27 cellular contexts compared by ENCODE assay signal in the genomic region with DNA sequence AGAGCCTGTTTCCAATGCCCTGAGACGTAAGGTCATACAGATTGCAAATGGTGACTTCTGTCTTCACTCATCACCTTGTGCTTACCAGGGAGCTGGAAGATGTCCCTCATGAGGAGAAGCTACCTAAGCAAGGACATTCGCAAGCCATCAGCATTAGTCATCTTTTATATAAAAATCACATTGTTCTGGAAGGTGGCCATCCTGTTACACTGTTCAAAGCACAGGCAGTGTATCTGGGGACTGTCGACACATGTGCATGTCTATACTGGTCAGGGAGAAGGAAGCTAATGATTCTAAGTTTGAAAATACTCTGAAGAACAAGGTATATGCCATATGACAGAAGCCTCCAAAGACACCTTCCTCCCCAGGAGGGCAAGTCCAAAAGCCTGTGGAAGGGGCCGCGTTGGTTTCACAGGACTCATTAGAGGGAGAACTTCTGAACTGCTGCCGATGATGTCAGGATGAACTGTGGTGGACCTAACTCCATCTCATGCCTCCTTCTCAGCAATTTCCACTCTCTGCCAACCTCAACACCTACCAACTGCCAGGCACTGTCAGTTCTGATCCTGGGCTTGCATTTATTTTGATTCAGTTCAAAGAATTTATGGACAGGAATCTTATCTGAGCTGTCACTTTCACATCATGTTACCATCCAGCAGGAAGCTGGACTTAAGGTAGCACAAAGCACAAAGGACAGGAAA. TPM values are rescaled to one million over a fixed set of nuclear protein-coding genes. Genes with fewer than 3 reads are reported as not detected.
"Had no signal": no experiment of that assay in that cellular context is flagged by ENCODE, and none has a peak within 500 bp of the region (broad histone marks: within the 10 kb centered on the region; RNA-seq: fewer than 3 reads in every experiment).

No MANE protein-coding gene starts in this region.

- H3K36me3 ChIP-seq: breast epithelium, WERI-Rb-1 had no signal

- H3K4me1 ChIP-seq: breast epithelium had no signal

- H2AFZ ChIP-seq: PC-9 had no signal

- ATAC-seq: activated CD4-positive, alpha-beta T cell treated with anti-CD3 and anti-CD28 coated beads for 36 hours; activated T-cell treated with anti-CD3 and anti-CD28 coated beads, Interleukin-2, amount 50 U/mL, for 72 hours; T-cell had no signal

- H3K9me3 ChIP-seq: breast epithelium had no signal

- DNase-seq: activated CD4-positive, alpha-beta memory T cell treated with anti-CD3 and anti-CD28 coated beads, Interleukin-2, amount 10 ng/mL, durations not matched to agents 7 days and 5 days; activated CD4-positive, alpha-beta T cell treated with anti-CD3 and anti-CD28 coated beads for 36 hours; activated CD4-positive, alpha-beta T cell treated with anti-CD3 and anti-CD28 coated beads, Interleukin-2, amount 50 U/mL, for 1 hour; activated CD8-positive, alpha-beta memory T cell treated with anti-CD3 and anti-CD28 coated beads, Interleukin-2, amount 50 U/mL, for 4 hours; activated gamma-delta T cell treated with Interleukin-2 at 50 U/mL for 16 hours; activated naive CD4-positive, alpha-beta T cell treated with anti-CD3 and anti-CD28 coated beads, Interleukin-2, amount 10 ng/mL, durations not matched to agents 7 days and 5 days; activated naive CD8-positive, alpha-beta T cell treated with anti-CD3 and anti-CD28 coated beads for 36 hours; activated T-cell treated with anti-CD3 and anti-CD28 coated beads, Interleukin-2, amount 50 U/mL, for 72 hours; central memory CD4-positive, alpha-beta T cell; Kasumi-1; KBM-7; MM.1S; NCI-H1105; NCI-H1436; NCI-H1694 treated with DMSO at 0.1 percent for 48 hours; NCI-H2081; NCI-H446; NCI-H524 treated with DMSO at 0.1 percent for 48 hours; NCI-H748 treated with DMSO at 0.1 percent for 48 hours; PC-9; SIG-M5; T-cell; T-helper 2 cell; WERI-Rb-1 had no signal

- H3K27ac ChIP-seq: breast epithelium, PC-9, WERI-Rb-1 had no signal

- H3K4me3 ChIP-seq: breast epithelium, PC-9 had no signal

- H3K4me2 ChIP-seq: PC-9 had no signal

RNA-seq across cellular contexts. Expression of gene DNER, which starts 39.4 kb away (rescaled TPM):
- total RNA-seq: activated CD4-positive, alpha-beta memory T cell treated with anti-CD3 and anti-CD28 coated beads, Interleukin-2, amount 10 ng/mL, durations not matched to agents 7 days and 5 days; activated CD4-positive, alpha-beta T cell treated with anti-CD3 and anti-CD28 coated beads for 36 hours; activated naive CD8-positive, alpha-beta T cell treated with anti-CD3 and anti-CD28 coated beads for 36 hours; activated T-cell treated with anti-CD3 and anti-CD28 coated beads, Interleukin-2, amount 50 U/mL, for 72 hours; activated T-helper 2 cell treated with anti-CD3 and anti-CD28 coated beads, Interferon-gamma antibody, Interleukin-2, Interleukin-4, amounts not matched to agents 10 μg/mL and 5 μg/mL and 100 μg/mL, durations not matched to agents 14 hours and 24 hours and 36 hours; chondrocyte had no signal
